8 cellular contexts compared by ENCODE assay signal in genomic region chr4:38730830-38731646, GRCh38. TPM values are rescaled to one million over a fixed set of nuclear protein-coding genes. Genes with fewer than 3 reads are reported as not detected.
DNase-seq lines count a peak whose midpoint lies in the region; TF ChIP-seq lines count a peak whose summit lies in the region.

No MANE protein-coding gene starts in this region.

- H3K4me1 ChIP-seq in HEK293 (ENCODE audit: control insufficient read depth, insufficient read depth, low read length): no peaks in the 10 kb centered on the region
- H3K4me1 ChIP-seq in MM.1S (ENCODE audit: low read length): 0 out of 2 replicates have a peak, but pooled peaks cover 7% of the 10 kb centered on the region
- no peaks in the 10 kb centered on the region for H3K4me1 ChIP-seq in hepatocyte (ENCODE audit: insufficient read depth)
- H3K4me1 ChIP-seq in skeletal muscle satellite cell (ENCODE audit: control insufficient read depth, insufficient read depth, low read length): peaks cover 6% of the 10 kb centered on the region

- H4K20me1 ChIP-seq in MM.1S (ENCODE audit: insufficient read depth, low read length): no peaks in the 10 kb centered on the region
- H4K20me1 ChIP-seq in hepatocyte (ENCODE audit: insufficient read depth, poor library complexity, severe bottlenecking): no peaks in the 10 kb centered on the region

- WGBS in hepatocyte (ENCODE audit: low lambda C conversion rate, missing lambda C conversion rate): 35% methylated on average over 23 of the region's 23 CpGs

- H3K9ac ChIP-seq in MM.1S (ENCODE audit: low read length): no peak overlapping the region
- no peak overlapping the region for H3K9ac ChIP-seq in skeletal muscle satellite cell (ENCODE audit: low read depth, low read length)

- no peaks in the 10 kb centered on the region for H3K36me3 ChIP-seq in HEK293 (ENCODE audit: control insufficient read depth in 2 of 2, insufficient read depth in 1 of 2, low read length in 2 of 2)
- H3K36me3 ChIP-seq in MM.1S (replicated peaks; ENCODE audit: insufficient read depth, low read length): no peaks in the 10 kb centered on the region
- H3K36me3 ChIP-seq in hepatocyte (replicated peaks; ENCODE audit: insufficient read depth, low read depth): no peaks in the 10 kb centered on the region
- H3K36me3 ChIP-seq in skeletal muscle satellite cell (ENCODE audit: insufficient read depth, low read length): no peaks in the 10 kb centered on the region

- H3K27ac ChIP-seq in HEK293 (ENCODE audit: extremely low read depth, low read depth, low read length) (no peak overlapping the region), MM.1S (ENCODE audit: low read length) (no peak overlapping the region), hepatocyte (peak overlapping the region; percentile 28)

- H2AFZ ChIP-seq in MM.1S (ENCODE audit: low read length): no peak overlapping the region
- no peak overlapping the region for H2AFZ ChIP-seq in hepatocyte

- H3K9me3 ChIP-seq in HEK293 (ENCODE audit: control insufficient read depth, insufficient read depth, low read depth, low read length) (no peaks in the 10 kb centered on the region), MM.1S (replicated peaks; ENCODE audit: insufficient read depth, low read length) (no peaks in the 10 kb centered on the region), hepatocyte (ENCODE audit: low read depth) (no peaks in the 10 kb centered on the region), skeletal muscle satellite cell (replicated peaks; ENCODE audit: low read length) (no peaks in the 10 kb centered on the region)

- no peak overlapping the region for H3K4me3 ChIP-seq in HEK293 (ENCODE audit: low read depth, low read length)
- H3K4me3 ChIP-seq in MM.1S (ENCODE audit: low read length): no peak overlapping the region
- no peak overlapping the region for H3K4me3 ChIP-seq in hepatocyte
- H3K4me3 ChIP-seq in skeletal muscle satellite cell (ENCODE audit: low read length): no peak overlapping the region

- H3K27me3 ChIP-seq in MM.1S (replicated peaks; ENCODE audit: insufficient read depth, low read length): no peaks in the 10 kb centered on the region
- no peaks in the 10 kb centered on the region for H3K27me3 ChIP-seq in hepatocyte
- peaks cover 3% of the 10 kb centered on the region for H3K27me3 ChIP-seq in skeletal muscle satellite cell (ENCODE audit: control insufficient read depth, insufficient read depth, low read length)

- H3F3A ChIP-seq in MM.1S (ENCODE audit: insufficient read depth, low read length): no peaks in the 10 kb centered on the region; the same call in 1 of the 2 replicates

- H3K79me2 ChIP-seq in MM.1S (ENCODE audit: low read length) (no peaks in the 10 kb centered on the region), hepatocyte (no peaks in the 10 kb centered on the region)

- no peak overlapping the region for H3K27ac Mint-ChIP-seq in T-helper 2 cell treated with Interferon-gamma antibody and Interleukin-4, amounts not matched to agents 5 μg/mL and 100 μg/mL, for 36 hours

- H3K4me3 Mint-ChIP-seq in T-helper 2 cell treated with Interferon-gamma antibody and Interleukin-4, amounts not matched to agents 5 μg/mL and 100 μg/mL, for 36 hours: no peak overlapping the region

- CTCF ChIA-PET in HEK293 (lab: Yijun Ruan, JAX): interaction anchor here (0.6 to 1.9 kb wide), 12 partner anchors 9 to 662 kb away, joined by 3 to 14 read pairs (median 4); no protein-coding TSS in a partner anchor

- peaks cover 10% of the 10 kb centered on the region for H3K4me1 Mint-ChIP-seq in T-helper 2 cell treated with Interferon-gamma antibody and Interleukin-4, amounts not matched to agents 5 μg/mL and 100 μg/mL, for 36 hours (ENCODE audit: low read depth)

- H3K36me3 Mint-ChIP-seq in T-helper 2 cell treated with Interferon-gamma antibody and Interleukin-4, amounts not matched to agents 5 μg/mL and 100 μg/mL, for 36 hours (ENCODE audit: low read depth): no peaks in the 10 kb centered on the region

- H3K9me2 ChIP-seq in MM.1S (replicated peaks; ENCODE audit: insufficient read depth, low read length): no peaks in the 10 kb centered on the region
- no peaks in the 10 kb centered on the region for H3K9me2 ChIP-seq in hepatocyte (replicated peaks; ENCODE audit: insufficient read depth)

- DNase-seq in MM.1S (peak; percentile 66), amygdala (lab: John Stamatoyannopoulos, UW) (peak in 48 of 56 donors; percentile 9 to 87 (median 41)), hepatocyte (ENCODE audit: low spot score) (peak; percentile 81), DMS79 treated with DMSO at 0.1 percent for 48 hours (lab: John Stamatoyannopoulos, UW) (no peak)
- DNase-seq in T-helper 2 cell treated with Interferon-gamma antibody and Interleukin-4, amounts not matched to agents 5 μg/mL and 100 μg/mL, for 36 hours (ENCODE audit: low spot score): peak; percentile 74

- TF ChIP-seq CTCF in GM12873 (IDR thresholded peaks at IDR 0.05; ENCODE audit: insufficient read depth, low read depth, low read length, missing control alignments) (peak; percentile 90), HEK293 (tag by site-specific recombination; IDR thresholded peaks at IDR 0.05) (peak; percentile 55; the same call in 1 of the 2 replicates), MM.1S (IDR thresholded peaks at IDR 0.05; ENCODE audit: low read length) (peak; percentile 98), hepatocyte (IDR thresholded peaks at IDR 0.05; ENCODE audit: poor library complexity) (peak; percentile 97)

- POLR2A ChIA-PET in HEK293 (lab: Yijun Ruan, JAX): interaction anchor here (0.6 kb wide), 1 partner anchor 509 kb away, joined by 4 read pairs; no protein-coding TSS in a partner anchor

- peaks cover 20% of the 10 kb centered on the region for H3K9me3 Mint-ChIP-seq in T-helper 2 cell treated with Interferon-gamma antibody and Interleukin-4, amounts not matched to agents 5 μg/mL and 100 μg/mL, for 36 hours

- H3K4me2 ChIP-seq in MM.1S (ENCODE audit: low read depth, low read length) (no peak overlapping the region), hepatocyte (no peak overlapping the region), skeletal muscle satellite cell (ENCODE audit: low read length) (peak overlapping the region; percentile 8)

- peaks cover 13% of the 10 kb centered on the region for H3K27me3 Mint-ChIP-seq in T-helper 2 cell treated with Interferon-gamma antibody and Interleukin-4, amounts not matched to agents 5 μg/mL and 100 μg/mL, for 36 hours (ENCODE audit: low read depth)

TF ChIP-seq in HEK293, 187 proteins besides CTCF, POLR2A, EP300 and RAD21:
- TF ChIP-seq ZNF654 (tag by site-specific recombination; IDR thresholded peaks at IDR 0.05; ENCODE audit: low read depth) (peak; percentile 81), ZNF660 (tag by site-specific recombination; IDR thresholded peaks at IDR 0.05) (peak; percentile 64; the same call in 1 of the 2 replicates), ZNF335 (tag by site-specific recombination; conservative IDR thresholded peaks at IDR 0.05) (peak; percentile 51), ZNF2 (tag by site-specific recombination; IDR thresholded peaks at IDR 0.05) (no peak)
TF ChIP-seq in HEK293: peak in this region for 3.

RNA-seq across cellular contexts. Expression of gene TLR10, which starts 51.8 kb away (rescaled TPM):
- total RNA-seq in hepatocyte: not detected in 2 replicates
- not detected in 2 replicates for polyA plus RNA-seq in hepatocyte
- not detected in 2 replicates for total RNA-seq in skeletal muscle satellite cell (2012; rRNA removed)
